Comparison of ENCODE assay signal across 8 cellular contexts in the genomic region with DNA sequence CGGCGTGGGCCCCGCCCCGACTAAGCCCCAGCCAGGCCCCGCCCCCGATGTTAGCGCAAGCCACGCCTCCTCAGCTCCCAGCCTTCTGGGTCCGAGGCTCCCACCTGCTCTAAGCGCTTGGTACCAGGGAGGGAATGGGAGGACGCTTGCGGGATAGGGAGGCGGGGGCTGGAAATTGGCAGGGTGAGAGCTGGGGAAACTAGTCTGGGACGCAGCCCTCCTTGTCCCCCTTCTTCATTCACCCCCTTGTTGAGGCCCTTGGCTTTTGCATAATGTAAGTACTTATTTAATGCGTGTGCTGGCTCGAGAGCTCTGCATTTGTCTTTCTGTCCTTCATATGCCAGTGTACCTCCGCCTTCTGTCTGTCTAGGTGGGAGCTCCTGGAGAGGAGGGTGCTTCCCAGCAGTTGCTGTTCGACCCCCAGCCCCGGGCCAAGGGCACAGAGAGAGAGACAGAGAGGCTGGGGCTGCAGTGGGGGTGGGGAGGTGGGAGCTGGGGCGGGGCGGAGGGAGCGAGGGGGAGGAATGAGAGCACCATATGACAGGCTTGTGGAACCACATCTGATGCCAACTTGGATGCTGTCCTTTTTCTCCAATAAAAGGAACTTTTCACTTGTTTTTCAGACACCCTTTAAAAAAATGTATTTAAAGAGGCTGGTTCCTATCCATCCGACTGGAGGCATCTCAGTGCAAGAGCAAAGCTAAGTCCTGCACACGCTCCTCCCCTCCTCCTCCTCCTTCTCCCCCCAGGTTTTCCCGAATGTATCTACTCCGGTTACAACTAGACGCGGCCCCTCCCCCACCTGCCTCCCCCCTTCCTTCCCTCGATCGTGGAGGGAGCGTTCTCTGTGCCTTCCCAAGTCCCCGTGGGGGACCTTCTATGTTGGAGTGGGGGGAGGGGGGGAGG.
A peak's percentile ranks its signal among the peaks of the same experiment; 100 is the strongest.
DNase-seq lines count a peak whose midpoint lies in the region; ATAC-seq and TF ChIP-seq lines count a peak whose summit lies in the region.

No MANE protein-coding gene starts in this region.

- peak overlapping the region; percentile 59 for H3K4me3 ChIP-seq in GM12865 (ENCODE audit: low read depth, low read length)

- no peak for TF ChIP-seq CTCF in GM12865 (IDR thresholded peaks at IDR 0.05; ENCODE audit: insufficient read depth, low read depth, low read length, missing control alignments)

- peak; percentile 66 for DNase-seq in GM12865 (ENCODE audit: low read depth)
- peak; percentile 41 for DNase-seq in NCI-H226
- DNase-seq in activated CD4-positive, alpha-beta T cell treated with anti-CD3 and anti-CD28 coated beads for 1 hour, result peak; percentile 59
- DNase-seq in cerebellar nuclear complex (lab: John Stamatoyannopoulos, UW), result peak; percentile 36 to 82
- DNase-seq in kidney glomerular epithelial cell (lab: John Stamatoyannopoulos, UW), result peak; percentile 23
- peak; percentile 51 to 76 for DNase-seq in stimulated activated CD4-positive, alpha-beta T cell treated with anti-CD3 and anti-CD28 coated beads, Interleukin-15, amount 100 ng/mL, for 48 hours (ENCODE audit: low read depth in 2 of 2)
- DNase-seq in NK-92 (lab: John Stamatoyannopoulos, UW; ENCODE audit: unreplicated experiment), result no peak

- peak; percentile 66 for ATAC-seq in HG03025 (IDR thresholded peaks at IDR 0.05; ENCODE audit: low FRiP score, unreplicated experiment)
